ENCODE assay signal across 11 cellular contexts in the genomic region with DNA sequence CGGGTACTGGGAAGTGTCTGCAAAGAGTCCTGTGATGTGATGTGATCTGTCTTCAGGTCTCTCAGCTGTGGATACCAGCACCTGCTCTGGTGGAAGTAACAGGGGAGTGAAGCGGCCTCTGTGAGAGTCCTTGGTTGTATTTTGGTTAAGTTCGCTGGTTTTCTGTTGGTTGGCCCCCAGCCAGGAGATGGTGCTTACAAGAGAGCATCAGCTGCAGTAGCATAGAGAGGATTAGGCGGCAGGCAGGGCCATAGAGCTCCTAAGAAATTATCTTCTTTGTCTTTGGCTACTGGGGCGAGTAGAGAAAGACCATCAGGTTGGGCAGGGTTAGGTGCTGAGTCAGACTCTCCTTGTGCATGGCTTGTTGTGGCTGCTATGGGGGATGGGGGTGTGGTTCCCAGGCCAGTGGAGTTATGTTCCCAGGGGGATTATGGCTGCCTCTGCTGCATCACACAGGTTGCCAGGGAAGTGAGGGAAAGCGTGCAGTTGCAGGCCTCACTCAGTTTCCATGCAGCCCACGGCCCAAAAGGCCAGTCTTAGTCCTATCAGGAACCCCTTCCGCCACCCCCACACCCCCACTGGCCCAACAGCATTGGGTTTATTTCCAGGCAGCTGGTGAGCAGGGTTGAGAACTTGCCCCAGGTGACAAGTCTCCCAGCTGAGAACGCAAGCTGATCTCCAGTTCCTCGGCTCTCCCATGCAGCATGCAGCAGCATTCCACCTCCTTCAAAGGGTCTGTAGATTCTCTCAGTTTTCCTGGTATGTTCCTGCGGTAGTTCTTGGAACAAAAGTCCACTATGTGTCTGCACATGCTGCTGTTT.
DNase-seq lines count a peak whose midpoint lies in the region; ATAC-seq, FAIRE-seq and TF ChIP-seq lines count a peak whose summit lies in the region.
"Had no signal": no experiment of that assay in that cellular context is flagged by ENCODE, and none has a peak within 500 bp of the region (broad histone marks: within the 10 kb centered on the region; RNA-seq: fewer than 3 reads in every experiment).

No MANE protein-coding gene starts in this region.

- H3K4me3 Mint-ChIP-seq in activated naive CD8-positive, alpha-beta T cell, result no peak overlapping the region
- H3K4me3 Mint-ChIP-seq in activated naive CD8-positive, alpha-beta T cell treated with anti-CD3 and anti-CD28 coated beads for 36 hours, result no peak overlapping the region
- H3K4me3 Mint-ChIP-seq: dendritic cell treated with granulocyte-macrophage colony-stimulating factor and Interleukin-4, amounts not matched to agents 40 ng/mL and 50 ng/mL, for 4 days had no signal

- no peaks in the 10 kb centered on the region for H3K27me3 Mint-ChIP-seq in activated naive CD8-positive, alpha-beta T cell
- no peaks in the 10 kb centered on the region for H3K27me3 Mint-ChIP-seq in activated naive CD8-positive, alpha-beta T cell treated with anti-CD3 and anti-CD28 coated beads for 36 hours
- H3K27me3 Mint-ChIP-seq: dendritic cell treated with granulocyte-macrophage colony-stimulating factor and Interleukin-4, amounts not matched to agents 40 ng/mL and 50 ng/mL, for 4 days had no signal

- H3K4me3 ChIP-seq in retinal pigment epithelial cell (ENCODE audit: low read length), result no peak overlapping the region

- TF ChIP-seq CTCF in retinal pigment epithelial cell (conservative IDR thresholded peaks at IDR 0.05; ENCODE audit: low read depth, low read length), result no peak

- H3K4me1 Mint-ChIP-seq in activated naive CD8-positive, alpha-beta T cell (ENCODE audit: low read depth), result peaks cover 4% of the 10 kb centered on the region
- peaks cover 4% of the 10 kb centered on the region for H3K4me1 Mint-ChIP-seq in activated naive CD8-positive, alpha-beta T cell treated with anti-CD3 and anti-CD28 coated beads for 36 hours

- ATAC-seq in esophagus mucosa, result peak; percentile 60

- peaks cover 22% of the 10 kb centered on the region for H3K36me3 Mint-ChIP-seq in activated naive CD8-positive, alpha-beta T cell
- peaks cover 25% of the 10 kb centered on the region for H3K36me3 Mint-ChIP-seq in activated naive CD8-positive, alpha-beta T cell treated with anti-CD3 and anti-CD28 coated beads for 36 hours

- DNase-seq in activated naive CD8-positive, alpha-beta T cell treated with anti-CD3 and anti-CD28 coated beads for 36 hours, result no peak
- DNase-seq in RCC 7860 (ENCODE audit: low spot score) (peak; percentile 64), retinal pigment epithelial cell (ENCODE audit: low read depth) (peak; percentile 93), NCI-H2171 treated with DMSO at 0.1 percent for 48 hours (lab: John Stamatoyannopoulos, UW) (no peak), NCI-H2029 treated with DMSO at 0.1 percent for 48 hours (lab: John Stamatoyannopoulos, UW) (no peak)
- DNase-seq in effector CD8-positive, alpha-beta T cell (lab: John Stamatoyannopoulos, UW), result no peak
- DNase-seq: posterior cingulate gyrus, T-helper 2 cell had no signal

- peak overlapping the region; percentile 58 for H3K27ac Mint-ChIP-seq in activated naive CD8-positive, alpha-beta T cell
- no peak overlapping the region for H3K27ac Mint-ChIP-seq in activated naive CD8-positive, alpha-beta T cell treated with anti-CD3 and anti-CD28 coated beads for 36 hours
- H3K27ac Mint-ChIP-seq: dendritic cell treated with granulocyte-macrophage colony-stimulating factor and Interleukin-4, amounts not matched to agents 40 ng/mL and 50 ng/mL, for 4 days had no signal

- H3K9me3 Mint-ChIP-seq in activated naive CD8-positive, alpha-beta T cell (ENCODE audit: low read depth), result no peaks in the 10 kb centered on the region
- no peaks in the 10 kb centered on the region for H3K9me3 Mint-ChIP-seq in activated naive CD8-positive, alpha-beta T cell treated with anti-CD3 and anti-CD28 coated beads for 36 hours
- H3K9me3 Mint-ChIP-seq: dendritic cell treated with granulocyte-macrophage colony-stimulating factor and Interleukin-4, amounts not matched to agents 40 ng/mL and 50 ng/mL, for 4 days had no signal

- no peak for FAIRE-seq in RCC 7860 (lab: Jason Lieb, UNC)

Comparison
In these comparisons a context has a peak if more than half of its experiments do, and no peak if none do; other contexts are left out.
1. DNase-seq: peak in RCC 7860 (single experiment) and retinal pigment epithelial cell (single experiment); none in activated naive CD8-positive, alpha-beta T cell treated with anti-CD3 and anti-CD28 coated beads for 36 hours (single experiment), NCI-H2171 treated with DMSO at 0.1 percent for 48 hours (single experiment), effector CD8-positive, alpha-beta T cell (single experiment) and NCI-H2029 treated with DMSO at 0.1 percent for 48 hours (single experiment).